2 cellular contexts compared by ENCODE assay signal in genomic region chr21:44898011-44898493, GRCh38.
TF ChIP-seq lines count a peak whose summit lies in the region.

No MANE protein-coding gene starts in this region.

TF ChIP-seq in GM12878, 131 proteins besides CTCF, POLR2A, EP300 and RAD21:
- TF ChIP-seq MTA2 (IDR thresholded peaks at IDR 0.05; ENCODE audit: low read depth) = no peak
- TF ChIP-seq NR2F1 (conservative IDR thresholded peaks at IDR 0.05) = 0 out of 2 replicates have a peak, but pooled peaks have one; percentile 12
- no peak for TF ChIP-seq STAT3 (IDR thresholded peaks at IDR 0.05; ENCODE audit: low read depth, low read length)
- TF ChIP-seq FOXM1 (IDR thresholded peaks at IDR 0.05; ENCODE audit: low read depth, low read length) = no peak
- no peak for TF ChIP-seq EED (IDR thresholded peaks at IDR 0.05; ENCODE audit: low read depth)
- TF ChIP-seq ATF3 (IDR thresholded peaks at IDR 0.05; ENCODE audit: borderline replicate concordance, extremely low read depth, low read depth, low read length) = no peak
- TF ChIP-seq BCL3 (IDR thresholded peaks at IDR 0.05; ENCODE audit: borderline replicate concordance, insufficient read depth, low read depth, low read length, poor library complexity, severe bottlenecking) = peak; percentile 60
- no peak for TF ChIP-seq ZBTB33 (IDR thresholded peaks at IDR 0.05)
- TF ChIP-seq CHD1 (IDR thresholded peaks at IDR 0.05; ENCODE audit: low read depth, low read length) = no peak
- TF ChIP-seq SRF (IDR thresholded peaks at IDR 0.05; ENCODE audit: low read depth in 2 of 2, low read length in 2 of 2) = no peak
- TF ChIP-seq MTA3 (IDR thresholded peaks at IDR 0.05; ENCODE audit: borderline replicate concordance, low read length) = no peak
- no peak for TF ChIP-seq KLF5 (IDR thresholded peaks at IDR 0.05; ENCODE audit: partially characterized antibody)
- TF ChIP-seq CHD2 (IDR thresholded peaks at IDR 0.05; ENCODE audit: borderline replicate concordance, low read depth, low read length) = no peak
- TF ChIP-seq KAT2A (conservative IDR thresholded peaks at IDR 0.05; ENCODE audit: control insufficient read depth, low read depth, low read length) = no peak
- no peak for TF ChIP-seq SPI1 (IDR thresholded peaks at IDR 0.05; ENCODE audit: borderline replicate concordance, insufficient read depth, low read depth, low read length)
- no peak for TF ChIP-seq E4F1 (IDR thresholded peaks at IDR 0.05; ENCODE audit: borderline replicate concordance, partially characterized antibody)
TF ChIP-seq in GM12878: peak in this region for 2.

TF ChIP-seq in HepG2, 621 proteins besides CTCF, POLR2A, EP300 and RAD21:
- TF ChIP-seq CEBPZ (IDR thresholded peaks at IDR 0.05; ENCODE audit: low read length) = no peak
- 0 out of 2 replicates have a peak, but pooled peaks have one; percentile 9 for TF ChIP-seq ZNF687 (CRISPR knock-in tag; IDR thresholded peaks at IDR 0.05)
